33 cellular contexts compared by ENCODE assay signal in genomic region chr9:116058421-116058820, GRCh38.
DNase-seq lines count a peak whose midpoint lies in the region; ATAC-seq and TF ChIP-seq lines count a peak whose summit lies in the region.
"Had no signal": no experiment of that assay in that cellular context is flagged by ENCODE, and none has a peak within 500 bp of the region (broad histone marks: within the 10 kb centered on the region; RNA-seq: fewer than 3 reads in every experiment).

No MANE protein-coding gene starts in this region.

- no peaks in the 10 kb centered on the region for H3K4me1 Mint-ChIP-seq in glutamatergic neuron (ENCODE audit: low read depth, unreplicated experiment)
- H3K4me1 Mint-ChIP-seq: activated CD4-positive, alpha-beta memory T cell treated with anti-CD3 and anti-CD28 coated beads, Interleukin-2, amount 10 ng/mL, durations not matched to agents 7 days and 5 days; nephron; T-helper 17 cell had no signal

- H3K9me3 Mint-ChIP-seq in glutamatergic neuron (ENCODE audit: unreplicated experiment), result no peaks in the 10 kb centered on the region
- H3K9me3 Mint-ChIP-seq: nephron had no signal

- no peaks in the 10 kb centered on the region for H4K20me1 ChIP-seq in osteoblast (ENCODE audit: insufficient read depth, low read length)

- no peak for TF ChIP-seq CTCF in osteoblast (IDR thresholded peaks at IDR 0.05; ENCODE audit: extremely low read depth, low read depth, low read length)
- no peak for TF ChIP-seq CTCF in upper lobe of right lung (IDR thresholded peaks at IDR 0.05)
- no peak for TF ChIP-seq CTCF in glutamatergic neuron (IDR thresholded peaks at IDR 0.05; ENCODE audit: partially characterized antibody, unreplicated experiment)

- no peak for ATAC-seq in upper lobe of right lung
- ATAC-seq: body of pancreas, gastroesophageal sphincter, GM12878, K562, left cardiac atrium, Right ventricle myocardium inferior, SK-N-SH treated with all-trans-retinoic acid at 6 μM for 48 hours, T-helper 17 cell had no signal

- no peaks in the 10 kb centered on the region for H3K27me3 Mint-ChIP-seq in glutamatergic neuron (ENCODE audit: unreplicated experiment)
- H3K27me3 Mint-ChIP-seq: activated CD4-positive, alpha-beta memory T cell treated with anti-CD3 and anti-CD28 coated beads, Interleukin-2, amount 10 ng/mL, durations not matched to agents 7 days and 5 days; CD4-positive, alpha-beta T cell; T-helper 17 cell had no signal

- peak; percentile 7 for DNase-seq in ELR (ENCODE audit: low read depth)
- peak; percentile 51 for DNase-seq in adipocyte (ENCODE audit: low read depth)
- DNase-seq in fibroblast of peridontal ligament (ENCODE audit: extremely low read depth), result peak; percentile 41
- DNase-seq in osteoblast (ENCODE audit: insufficient read length, low spot score, missing footprints), result no peak
- no peak for DNase-seq in upper lobe of right lung
- DNase-seq in NCI-H2107 treated with DMSO at 0.1 percent for 48 hours (lab: John Stamatoyannopoulos, UW; ENCODE audit: unreplicated experiment), result no peak
- DNase-seq in DMS79 (lab: John Stamatoyannopoulos, UW), result no peak
- no peak for DNase-seq in glutamatergic neuron
- DNase-seq: activated CD4-positive, alpha-beta memory T cell treated with anti-CD3 and anti-CD28 coated beads, Interleukin-2, amount 10 ng/mL, durations not matched to agents 7 days and 5 days; activated CD4-positive, CD25-positive, alpha-beta regulatory T cell treated with anti-CD3 and anti-CD28 coated beads, Interleukin-2, amount 50 U/mL, for 72 hours; activated CD8-positive, alpha-beta memory T cell treated with anti-CD3 and anti-CD28 coated beads, Interleukin-2, amount 50 U/mL, for 4 hours; activated naive CD4-positive, alpha-beta T cell treated with anti-CD3 and anti-CD28 coated beads for 36 hours; adrenal gland; body of pancreas; CD4-positive, alpha-beta T cell; GOT3; left cardiac atrium; NCI-H1105 treated with DMSO at 0.1 percent for 48 hours; NCI-H2029; NCI-H526; NK-92 treated with Interleukin-12 subunit alpha and Interleukin-12 subunit beta, amount 100 ng/mL, for 24 hours; ovary; small intestine; stimulated activated naive CD4-positive, alpha-beta T cell; T-helper 17 cell; upper lobe of left lung had no signal

- H3K9ac ChIP-seq in adipocyte (ENCODE audit: low read length), result no peak overlapping the region

- H3K36me3 ChIP-seq in adipocyte (ENCODE audit: control insufficient read depth, insufficient read depth, low read length, severe bottlenecking), result no peaks in the 10 kb centered on the region
- H3K36me3 ChIP-seq in osteoblast (ENCODE audit: insufficient read depth, low read length), result no peaks in the 10 kb centered on the region
- H3K36me3 ChIP-seq in upper lobe of right lung, result no peaks in the 10 kb centered on the region
- H3K36me3 ChIP-seq: adrenal gland, gastroesophageal sphincter, ovary, upper lobe of left lung had no signal

- H3K27me3 ChIP-seq in adipocyte (replicated peaks; ENCODE audit: control insufficient read depth, insufficient read depth, low read length), result no peaks in the 10 kb centered on the region
- H3K27me3 ChIP-seq in osteoblast (ENCODE audit: insufficient read depth, low read length), result no peaks in the 10 kb centered on the region
- no peaks in the 10 kb centered on the region for H3K27me3 ChIP-seq in upper lobe of right lung
- H3K27me3 ChIP-seq: adrenal gland, body of pancreas, gastroesophageal sphincter, hepatocyte, ovary, upper lobe of left lung had no signal

- no peak overlapping the region for H3K27ac ChIP-seq in osteoblast (ENCODE audit: low read depth, low read length)
- H3K27ac ChIP-seq in upper lobe of right lung, result no peak overlapping the region
- H3K27ac ChIP-seq: adrenal gland, body of pancreas, gastroesophageal sphincter, hepatocyte, ovary, upper lobe of left lung had no signal

- no peaks in the 10 kb centered on the region for H3K9me3 ChIP-seq in adipocyte (ENCODE audit: control insufficient read depth, low read length)
- H3K9me3 ChIP-seq in osteoblast (ENCODE audit: low read depth, low read length), result no peaks in the 10 kb centered on the region
- no peaks in the 10 kb centered on the region for H3K9me3 ChIP-seq in upper lobe of right lung
- H3K9me3 ChIP-seq: adrenal gland, body of pancreas, gastroesophageal sphincter, ovary, upper lobe of left lung had no signal

- H3K79me2 ChIP-seq in osteoblast (ENCODE audit: insufficient read depth, low read length), result no peaks in the 10 kb centered on the region
- H3K79me2 ChIP-seq: hepatocyte had no signal

- no peak overlapping the region for H3K4me3 Mint-ChIP-seq in glutamatergic neuron (ENCODE audit: unreplicated experiment)
- H3K4me3 Mint-ChIP-seq: activated CD4-positive, alpha-beta memory T cell treated with anti-CD3 and anti-CD28 coated beads, Interleukin-2, amount 10 ng/mL, durations not matched to agents 7 days and 5 days; activated naive CD4-positive, alpha-beta T cell treated with anti-CD3 and anti-CD28 coated beads for 36 hours; CD4-positive, alpha-beta T cell; nephron; T-helper 17 cell had no signal

- no peak overlapping the region for H3K4me2 ChIP-seq in osteoblast (ENCODE audit: insufficient read depth, low read length)
- H3K4me2 ChIP-seq: hepatocyte had no signal

- H3K27ac Mint-ChIP-seq in glutamatergic neuron (ENCODE audit: unreplicated experiment), result no peak overlapping the region
- H3K27ac Mint-ChIP-seq: activated CD4-positive, alpha-beta memory T cell treated with anti-CD3 and anti-CD28 coated beads, Interleukin-2, amount 10 ng/mL, durations not matched to agents 7 days and 5 days; activated naive CD4-positive, alpha-beta T cell treated with anti-CD3 and anti-CD28 coated beads for 36 hours; CD4-positive, alpha-beta T cell; nephron; T-helper 17 cell had no signal

- intact Hi-C loops in upper lobe of right lung (cut with DNase I), result no loop called here

- H3K4me3 ChIP-seq in adipocyte (ENCODE audit: low read length) (no peak overlapping the region), osteoblast (ENCODE audit: insufficient read depth, low read length) (no peak overlapping the region), upper lobe of right lung (no peak overlapping the region)
- H3K4me3 ChIP-seq: adrenal gland, body of pancreas, gastroesophageal sphincter, GM12878, hepatocyte, K562, ovary, upper lobe of left lung had no signal

- H3K4me1 ChIP-seq in adipocyte (ENCODE audit: control insufficient read depth, insufficient read depth, low read length) (peaks cover 20% of the 10 kb centered on the region), osteoblast (ENCODE audit: insufficient read depth, low read length) (peaks cover 10% of the 10 kb centered on the region), upper lobe of right lung (no peaks in the 10 kb centered on the region)
- H3K4me1 ChIP-seq: adrenal gland, body of pancreas, gastroesophageal sphincter, upper lobe of left lung had no signal

- no peaks in the 10 kb centered on the region for H3K36me3 Mint-ChIP-seq in glutamatergic neuron (ENCODE audit: unreplicated experiment)

- peak overlapping the region; percentile 23 for H2AFZ ChIP-seq in osteoblast (ENCODE audit: low read length)
- H2AFZ ChIP-seq: hepatocyte had no signal

Comparison
In these comparisons a context has a peak if more than half of its experiments do, and no peak if none do; other contexts are left out.
1. DNase-seq: peak in ELR (single experiment), adipocyte (single experiment) and fibroblast of peridontal ligament (single experiment); none in osteoblast (single experiment), upper lobe of right lung (single experiment), NCI-H2107 treated with DMSO at 0.1 percent for 48 hours (single experiment), DMS79 (single experiment) and glutamatergic neuron (single experiment).